Comparison of ENCODE assay signal across 1 cellular context in genomic region chr3:108406661-108407206, GRCh38.
TF ChIP-seq lines count a peak whose summit lies in the region.

No MANE protein-coding gene starts in this region.

TF ChIP-seq in HEK293, 187 proteins besides CTCF, POLR2A, EP300 and RAD21 (continued from another document):
- TF ChIP-seq IKZF3 (tag by site-specific recombination; IDR thresholded peaks at IDR 0.05) (0 out of 2 replicates have a peak, but pooled peaks have one; percentile 23), ZNF664 (tag by site-specific recombination; IDR thresholded peaks at IDR 0.05) (no peak), ZBTB8A (tag by site-specific recombination; IDR thresholded peaks at IDR 0.05) (no peak), ZNF560 (tag by site-specific recombination; IDR thresholded peaks at IDR 0.05; ENCODE audit: borderline replicate concordance) (no peak), OSR2 (tag by site-specific recombination; IDR thresholded peaks at IDR 0.05) (peak; percentile 73; the same call in 1 of the 2 replicates), ZNF707 (tag by site-specific recombination; IDR thresholded peaks at IDR 0.05) (no peak), PRDM4 (tag by site-specific recombination; IDR thresholded peaks at IDR 0.05) (peak; percentile 76), ZNF157 (tag by site-specific recombination; IDR thresholded peaks at IDR 0.05) (no peak), SP3 (tag by site-specific recombination; IDR thresholded peaks at IDR 0.05) (no peak), PRDM6 (tag by site-specific recombination; IDR thresholded peaks at IDR 0.05) (peak; percentile 77; the same call in 1 of the 2 replicates)
